ENCODE assay signal across 27 cellular contexts in genomic region chr4:41327770-41328169, GRCh38.
"Had no signal": no experiment of that assay in that cellular context is flagged by ENCODE, and none has a peak within 500 bp of the region (broad histone marks: within the 10 kb centered on the region; RNA-seq: fewer than 3 reads in every experiment).

No MANE protein-coding gene starts in this region.

- ATAC-seq: activated CD8-positive, alpha-beta T cell treated with anti-CD3 and anti-CD28 coated beads, Interleukin-2, amount 10 ng/mL, durations not matched to agents 7 days and 5 days; activated T-helper 17 cell treated with anti-CD3 and anti-CD28 coated beads, Interleukin-2, amount 50 U/mL, for 72 hours; heart left ventricle; left cardiac atrium; natural killer cell treated with Interleukin-12 subunit alpha and Interleukin-12 subunit beta and Interleukin-15 and Interleukin-18, amount 100 ng/mL, for 72 hours had no signal

- H3K9me3 Mint-ChIP-seq: activated CD4-positive, alpha-beta T cell treated with anti-CD3 and anti-CD28 coated beads, Interleukin-2, amount 10 ng/mL, durations not matched to agents 7 days and 5 days; activated T-helper 17 cell treated with anti-CD3 and anti-CD28 coated beads, Interleukin-2, amount 50 U/mL, for 72 hours; stimulated activated memory B cell treated with anti-CD40 and anti-IgM and Interleukin-4, amounts not matched to agents 10 μg/mL and 1 μg/mL and 100 μg/mL, for 72 hours; T-helper 2 cell treated with Interferon-gamma antibody and Interleukin-4, amounts not matched to agents 5 μg/mL and 100 μg/mL, for 36 hours had no signal

- H3K27ac ChIP-seq: adrenal gland, ascending aorta, brain microvascular endothelial cell, esophagus muscularis mucosa, heart left ventricle, sigmoid colon, testis, uterus, VCaP had no signal

- H3K27me3 Mint-ChIP-seq: activated CD4-positive, alpha-beta T cell treated with anti-CD3 and anti-CD28 coated beads, Interleukin-2, amount 10 ng/mL, durations not matched to agents 7 days and 5 days; natural killer cell treated with Interleukin-12 subunit alpha and Interleukin-12 subunit beta and Interleukin-15 and Interleukin-18, amount 100 ng/mL, for 72 hours; progenitor cell of endocrine pancreas; stimulated activated memory B cell treated with anti-CD40 and anti-IgM and Interleukin-4, amounts not matched to agents 10 μg/mL and 1 μg/mL and 100 μg/mL, for 72 hours had no signal

- H3K36me3 ChIP-seq: adrenal gland, ascending aorta, brain microvascular endothelial cell, esophagus muscularis mucosa, heart left ventricle, sigmoid colon, uterus had no signal

- H3K9me3 ChIP-seq: adrenal gland, ascending aorta, esophagus muscularis mucosa, heart left ventricle, sigmoid colon, testis, uterus had no signal

- H3K4me2 ChIP-seq: smooth muscle cell had no signal

- H3K4me3 Mint-ChIP-seq: activated CD4-positive, alpha-beta T cell treated with anti-CD3 and anti-CD28 coated beads, Interleukin-2, amount 10 ng/mL, durations not matched to agents 7 days and 5 days; activated CD8-positive, alpha-beta T cell treated with anti-CD3 and anti-CD28 coated beads, Interleukin-2, amount 10 ng/mL, durations not matched to agents 7 days and 5 days; activated naive CD8-positive, alpha-beta T cell; activated T-helper 17 cell treated with anti-CD3 and anti-CD28 coated beads, Interleukin-2, amount 50 U/mL, for 72 hours; natural killer cell treated with Interleukin-12 subunit alpha and Interleukin-12 subunit beta and Interleukin-15 and Interleukin-18, amount 100 ng/mL, for 72 hours; stimulated activated memory B cell treated with anti-CD40 and anti-IgM and Interleukin-4, amounts not matched to agents 10 μg/mL and 1 μg/mL and 100 μg/mL, for 72 hours; T-helper 2 cell treated with Interferon-gamma antibody and Interleukin-4, amounts not matched to agents 5 μg/mL and 100 μg/mL, for 36 hours had no signal

- H3K4me1 Mint-ChIP-seq: activated CD4-positive, alpha-beta T cell treated with anti-CD3 and anti-CD28 coated beads, Interleukin-2, amount 10 ng/mL, durations not matched to agents 7 days and 5 days; activated T-helper 17 cell treated with anti-CD3 and anti-CD28 coated beads, Interleukin-2, amount 50 U/mL, for 72 hours; stimulated activated memory B cell treated with anti-CD40 and anti-IgM and Interleukin-4, amounts not matched to agents 10 μg/mL and 1 μg/mL and 100 μg/mL, for 72 hours had no signal

- DNase-seq: activated CD4-positive, alpha-beta T cell treated with anti-CD3 and anti-CD28 coated beads, Interleukin-2, amount 10 ng/mL, durations not matched to agents 7 days and 5 days; activated CD4-positive, CD25-positive, alpha-beta regulatory T cell treated with anti-CD3 and anti-CD28 coated beads, Interleukin-2, amount 50 U/mL, for 72 hours; activated CD8-positive, alpha-beta T cell treated with anti-CD3 and anti-CD28 coated beads, Interleukin-2, amount 10 ng/mL, durations not matched to agents 7 days and 5 days; activated T-cell treated with anti-CD3 and anti-CD28 coated beads, Interleukin-2, amount 50 U/mL, for 1 hour; adrenal gland; brain microvascular endothelial cell; caudate nucleus; dermis blood vessel endothelial cell; effector CD8-positive, alpha-beta T cell; heart left ventricle; left cardiac atrium; retina; sigmoid colon; stimulated activated CD4-positive, alpha-beta T cell treated with anti-CD3 and anti-CD28 coated beads, Interleukin-15, amount 100 ng/mL, for 24 hours; testis; trophoblast cell; uterus had no signal

- H3K36me3 Mint-ChIP-seq: activated naive CD8-positive, alpha-beta T cell; natural killer cell treated with Interleukin-12 subunit alpha and Interleukin-12 subunit beta and Interleukin-15 and Interleukin-18, amount 100 ng/mL, for 72 hours; stimulated activated memory B cell treated with anti-CD40 and anti-IgM and Interleukin-4, amounts not matched to agents 10 μg/mL and 1 μg/mL and 100 μg/mL, for 72 hours had no signal

- H3K27me3 ChIP-seq: adrenal gland, ascending aorta, brain microvascular endothelial cell, esophagus muscularis mucosa, heart left ventricle, sigmoid colon, testis, uterus had no signal

- H3K27ac Mint-ChIP-seq: activated CD4-positive, alpha-beta T cell treated with anti-CD3 and anti-CD28 coated beads, Interleukin-2, amount 10 ng/mL, durations not matched to agents 7 days and 5 days; activated CD8-positive, alpha-beta T cell treated with anti-CD3 and anti-CD28 coated beads, Interleukin-2, amount 10 ng/mL, durations not matched to agents 7 days and 5 days; activated naive CD8-positive, alpha-beta T cell; activated T-helper 17 cell treated with anti-CD3 and anti-CD28 coated beads, Interleukin-2, amount 50 U/mL, for 72 hours; natural killer cell treated with Interleukin-12 subunit alpha and Interleukin-12 subunit beta and Interleukin-15 and Interleukin-18, amount 100 ng/mL, for 72 hours; progenitor cell of endocrine pancreas; stimulated activated memory B cell treated with anti-CD40 and anti-IgM and Interleukin-4, amounts not matched to agents 10 μg/mL and 1 μg/mL and 100 μg/mL, for 72 hours; T-helper 2 cell treated with Interferon-gamma antibody and Interleukin-4, amounts not matched to agents 5 μg/mL and 100 μg/mL, for 36 hours had no signal

- H3K4me3 ChIP-seq: adrenal gland, ascending aorta, esophagus muscularis mucosa, heart left ventricle, sigmoid colon, smooth muscle cell, testis, uterus had no signal

- H3K4me1 ChIP-seq: adrenal gland, ascending aorta, sigmoid colon, testis, uterus had no signal
